23 cellular contexts compared by ENCODE assay signal in genomic region chr13:49472186-49472585, GRCh38.
"Had no signal": no experiment of that assay in that cellular context is flagged by ENCODE, and none has a peak within 500 bp of the region (broad histone marks: within the 10 kb centered on the region; RNA-seq: fewer than 3 reads in every experiment).

No MANE protein-coding gene starts in this region.

- ATAC-seq: activated T-cell treated with anti-CD3 and anti-CD28 coated beads, Interleukin-2, amount 50 U/mL, for 4 hours; effector memory CD8-positive, alpha-beta T cell; foreskin keratinocyte; natural killer cell treated with Interleukin-12 subunit alpha and Interleukin-12 subunit beta and Interleukin-15 and Interleukin-18, amount 100 ng/mL, for 72 hours; stimulated activated effector memory CD8-positive, alpha-beta T cell treated with anti-CD3 and anti-CD28 coated beads, Interleukin-12 subunit alpha, Interleukin-12 subunit beta, amount 100 ng/mL, for 72 hours; stimulated activated naive CD8-positive, alpha-beta T cell treated with anti-CD3 and anti-CD28 coated beads, Interleukin-15, amount 100 ng/mL, for 72 hours had no signal

- H3K79me2 ChIP-seq: parathyroid adenoma had no signal

- H3K27ac ChIP-seq: dorsolateral prefrontal cortex, esophagus squamous epithelium, foreskin keratinocyte, parathyroid adenoma, right lobe of liver, suprapubic skin, tibial nerve had no signal

- H3K4me3 ChIP-seq: dorsolateral prefrontal cortex, esophagus squamous epithelium, right lobe of liver, suprapubic skin, tibial nerve had no signal

- H3K27me3 ChIP-seq: dorsolateral prefrontal cortex, esophagus squamous epithelium, foreskin keratinocyte, right lobe of liver, suprapubic skin, tibial nerve had no signal

- FAIRE-seq: colon, endothelial cell of umbilical vein, TTC549 had no signal

- H2AFZ ChIP-seq: parathyroid adenoma had no signal

- DNase-seq: activated CD4-positive, alpha-beta T cell treated with anti-CD3 and anti-CD28 coated beads for 1 hour; activated CD8-positive, alpha-beta memory T cell treated with anti-CD3 and anti-CD28 coated beads for 24 hours; activated CD8-positive, alpha-beta memory T cell treated with anti-CD3 and anti-CD28 coated beads, Interleukin-2, amount 50 U/mL, for 4 hours; activated naive CD4-positive, alpha-beta T cell treated with Interleukin-2 at 50 U/mL for 16 hours; activated T-cell treated with anti-CD3 and anti-CD28 coated beads, Interleukin-2, amount 50 U/mL, for 4 hours; dorsolateral prefrontal cortex; effector memory CD8-positive, alpha-beta T cell; esophagus squamous epithelium; hippocampal formation; right lobe of liver; small intestine; stimulated activated CD4-positive, alpha-beta T cell treated with anti-CD3 and anti-CD28 coated beads, Interleukin-2, amount 100 ng/mL, for 24 hours; stimulated activated naive CD8-positive, alpha-beta T cell treated with anti-CD3 and anti-CD28 coated beads, Interleukin-15, amount 100 ng/mL, for 72 hours; T-helper 1 cell had no signal

- H3K4me1 ChIP-seq: foreskin keratinocyte, parathyroid adenoma, suprapubic skin, tibial nerve had no signal

- H3K9ac ChIP-seq: parathyroid adenoma had no signal

- H3K9me3 ChIP-seq: esophagus squamous epithelium, right lobe of liver, suprapubic skin, tibial nerve had no signal
